In the genomic region with DNA sequence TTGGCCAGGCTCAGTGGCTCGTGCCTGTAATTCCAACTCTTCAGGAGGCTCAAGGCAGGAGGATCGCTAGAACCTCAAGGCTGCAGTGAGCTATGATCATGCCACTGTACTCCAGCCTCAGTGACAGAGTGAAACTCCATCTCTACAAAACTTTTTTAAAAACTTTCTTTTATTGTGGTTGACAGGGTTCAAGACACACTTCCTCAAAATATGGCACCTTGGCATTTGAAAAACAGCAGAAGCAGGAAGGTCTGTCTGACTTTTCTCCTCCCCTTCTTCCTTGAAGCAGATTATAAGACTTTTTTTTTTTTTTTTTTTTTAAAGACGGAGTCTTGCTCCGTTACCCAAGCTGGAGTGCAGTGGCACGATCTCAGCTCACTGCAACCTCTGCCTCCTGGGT, we compare ENCODE assay signal across 1 cellular context.
TF ChIP-seq lines count a peak whose summit lies in the region.

No MANE protein-coding gene starts in this region.

TF ChIP-seq in GM12891, 5 proteins besides CTCF, POLR2A, EP300 and RAD21 (continued from another document):
- TF ChIP-seq POU2F2 (IDR thresholded peaks at IDR 0.05; ENCODE audit: low read depth, low read length): no peak
